Comparison of ENCODE assay signal across 20 cellular contexts in genomic region chr2:236671820-236672520, GRCh38.
DNase-seq lines count a peak whose midpoint lies in the region; ATAC-seq and TF ChIP-seq lines count a peak whose summit lies in the region.
"Had no signal": no experiment of that assay in that cellular context is flagged by ENCODE, and none has a peak within 500 bp of the region (broad histone marks: within the 10 kb centered on the region; RNA-seq: fewer than 3 reads in every experiment).

No MANE protein-coding gene starts in this region.

- H3K4me3 ChIP-seq in heart left ventricle = no peak overlapping the region
- H3K4me3 ChIP-seq in heart right ventricle = no peak overlapping the region
- H3K4me3 ChIP-seq in esophagus muscularis mucosa = no peak overlapping the region
- no peak overlapping the region for H3K4me3 ChIP-seq in trophoblast cell (ENCODE audit: low read depth, low read length)
- H3K4me3 ChIP-seq in OCI-LY7 (ENCODE audit: low read depth, low read length, poor library complexity, severe bottlenecking) = no peak overlapping the region

- H3K4me2 ChIP-seq in trophoblast cell (ENCODE audit: low read length) = no peak overlapping the region
- H3K4me2 ChIP-seq in OCI-LY7 (ENCODE audit: low read length) = no peak overlapping the region

- H4K8ac ChIP-seq in trophoblast cell (ENCODE audit: low read depth, low read length) = no peak overlapping the region

- no peak overlapping the region for H3K9ac ChIP-seq in trophoblast cell (ENCODE audit: low read length)

- H3K9me2 ChIP-seq in OCI-LY7 (ENCODE audit: insufficient read depth, low read length) = no peaks in the 10 kb centered on the region

- peak overlapping the region; percentile 7 for H3K18ac ChIP-seq in trophoblast cell (ENCODE audit: low read length)

- 94 to 97% (median 96%) methylated on average over 12 of the region's 12 CpGs for WGBS in heart left ventricle, 4 donors
- 93 to 95% methylated on average over 12 of the region's 12 CpGs for WGBS in heart right ventricle, 2 donors
- WGBS in esophagus muscularis mucosa = 93% methylated on average over 10 of the region's 12 CpGs
- no CpG with 5 or more reads among the region's 12 CpGs for WGBS in trophoblast cell (ENCODE audit: extremely low coverage, insufficient coverage, insufficient read length)

- H3K36me3 ChIP-seq in heart left ventricle (no peaks in the 10 kb centered on the region), heart right ventricle (no peaks in the 10 kb centered on the region), esophagus muscularis mucosa (no peaks in the 10 kb centered on the region), trophoblast cell (ENCODE audit: control insufficient read depth in 1 of 2, insufficient read depth in 2 of 2, low read length in 2 of 2) (no peaks in the 10 kb centered on the region), OCI-LY7 (ENCODE audit: insufficient read depth, low read length) (no peaks in the 10 kb centered on the region)

- no peak for ATAC-seq in heart left ventricle
- no peak for ATAC-seq in heart right ventricle
- ATAC-seq: HepG2 had no signal

- H2BK12ac ChIP-seq in trophoblast cell (ENCODE audit: low read length) = peak overlapping the region; percentile 41

- H3K79me2 ChIP-seq in trophoblast cell (ENCODE audit: control insufficient read depth, insufficient read depth, low read length, poor library complexity) (no peaks in the 10 kb centered on the region), OCI-LY7 (ENCODE audit: insufficient read depth, low read depth, low read length) (no peaks in the 10 kb centered on the region)

- H3K36me3 Mint-ChIP-seq in activated CD4-positive, alpha-beta memory T cell treated with anti-CD3 and anti-CD28 coated beads for 36 hours = no peaks in the 10 kb centered on the region

- no peak overlapping the region for H2BK5ac ChIP-seq in trophoblast cell (ENCODE audit: low read depth, low read length, poor library complexity)

- H2AFZ ChIP-seq in trophoblast cell (ENCODE audit: insufficient read depth, low read length, poor library complexity) (no peak overlapping the region), OCI-LY7 (ENCODE audit: low read length) (no peak overlapping the region)

- H3K27me3 Mint-ChIP-seq in activated CD4-positive, alpha-beta memory T cell treated with anti-CD3 and anti-CD28 coated beads for 36 hours = peaks cover 18% of the 10 kb centered on the region

- peaks cover 25% of the 10 kb centered on the region for H3K79me1 ChIP-seq in trophoblast cell (ENCODE audit: low read length)

- H3K23ac ChIP-seq in trophoblast cell (ENCODE audit: low read length) = no peak overlapping the region

- BruUV-seq in OCI-LY7 (replicated peaks; lab: Mats Ljungman, UMichigan) = no TSS peak

- H3K4me1 ChIP-seq in heart left ventricle (peaks cover 0 to 35% (median 16%) of the 10 kb centered on the region in 12 donors), heart right ventricle (peaks cover 0 to 40% (median 20%) of the 10 kb centered on the region in 9 donors), esophagus muscularis mucosa (peaks cover 10 to 19% (median 17%) of the 10 kb centered on the region in 4 donors), trophoblast cell (ENCODE audit: control insufficient read depth in 1 of 2, insufficient read depth in 2 of 2, low read length in 2 of 2) (peaks cover 15 to 17% of the 10 kb centered on the region in 2 experiments), OCI-LY7 (ENCODE audit: insufficient read depth, low read length, poor library complexity, severe bottlenecking) (no peaks in the 10 kb centered on the region)

- TF ChIP-seq CTCF in heart left ventricle (IDR thresholded peaks at IDR 0.05) = no peak
- TF ChIP-seq CTCF in heart right ventricle (IDR thresholded peaks at IDR 0.05) = no peak
- no peak for TF ChIP-seq CTCF in esophagus muscularis mucosa (IDR thresholded peaks at IDR 0.05)
- no peak for TF ChIP-seq CTCF in OCI-LY7 (conservative IDR thresholded peaks at IDR 0.05; ENCODE audit: low read length)

- peak overlapping the region; percentile 58 for H4K91ac ChIP-seq in trophoblast cell (ENCODE audit: low read depth, low read length)

- peak overlapping the region; percentile 46 for H2BK120ac ChIP-seq in trophoblast cell (ENCODE audit: insufficient read depth, low read length, poor library complexity)

- intact Hi-C loops in heart left ventricle (cut with DNase I) = loop anchor here in 2 of 10 donors (10.0 kb wide), 2 partner anchors 97 to 157 kb away; no protein-coding TSS in a partner anchor
- intact Hi-C loops in heart right ventricle (cut with DNase I) = loop anchor here in 2 of 10 donors (10.0 kb wide), 1 partner anchor 97 kb away; no protein-coding TSS in a partner anchor
- intact Hi-C loops in esophagus muscularis mucosa (cut with DNase I) = no loop called here
- intact Hi-C loops in activated CD4-positive, alpha-beta memory T cell treated with anti-CD3 and anti-CD28 coated beads for 36 hours (cut with micrococcal nuclease) = no loop called here
- intact Hi-C loops in OCI-LY7 (cut with micrococcal nuclease; ENCODE audit: unreplicated experiment) = no loop called here

- no peak for TF ChIP-seq POLR2A in heart left ventricle (IDR thresholded peaks at IDR 0.05)
- no peak for TF ChIP-seq POLR2A in esophagus muscularis mucosa (IDR thresholded peaks at IDR 0.05; ENCODE audit: low read depth)

- H4K20me1 ChIP-seq in OCI-LY7 (ENCODE audit: insufficient read depth, low read length) = no peaks in the 10 kb centered on the region

- CTCF ChIA-PET in activated CD4-positive, alpha-beta memory T cell treated with anti-CD3 and anti-CD28 coated beads for 36 hours (lab: Charles Lee) = no interaction called here
- CTCF ChIA-PET in OCI-LY7 (lab: Charles Lee; ENCODE audit: unreplicated experiment) = no interaction called here

- no peaks in the 10 kb centered on the region for H3K4me1 Mint-ChIP-seq in activated CD4-positive, alpha-beta memory T cell treated with anti-CD3 and anti-CD28 coated beads for 36 hours (ENCODE audit: low read depth)
- H3K4me1 Mint-ChIP-seq: B cell had no signal

- no peak overlapping the region for H3K4me3 Mint-ChIP-seq in activated CD4-positive, alpha-beta memory T cell treated with anti-CD3 and anti-CD28 coated beads for 36 hours
- H3K4me3 Mint-ChIP-seq: B cell had no signal

- H3K27ac ChIP-seq in heart left ventricle (no peak overlapping the region), heart right ventricle (no peak overlapping the region), esophagus muscularis mucosa (replicated peaks in 1 of 4) (no peak overlapping the region), trophoblast cell (ENCODE audit: low read depth, low read length) (no peak overlapping the region), OCI-LY7 (ENCODE audit: low read depth, low read length, poor library complexity, severe bottlenecking) (no peak overlapping the region)

- no peaks in the 10 kb centered on the region for H3K9me3 Mint-ChIP-seq in activated CD4-positive, alpha-beta memory T cell treated with anti-CD3 and anti-CD28 coated beads for 36 hours

- H3K4ac ChIP-seq in trophoblast cell (ENCODE audit: low read depth, low read length) = no peak overlapping the region

- H3K14ac ChIP-seq in trophoblast cell (ENCODE audit: low read length) = peak overlapping the region; percentile 18

- no peak overlapping the region for H4K12ac ChIP-seq in trophoblast cell (ENCODE audit: low read depth, low read length)

- H3K27ac Mint-ChIP-seq in activated CD4-positive, alpha-beta memory T cell treated with anti-CD3 and anti-CD28 coated beads for 36 hours = no peak overlapping the region
- H3K27ac Mint-ChIP-seq: B cell had no signal

- H3K27me3 ChIP-seq in heart left ventricle (no peaks in the 10 kb centered on the region), heart right ventricle (peaks cover 0 to 3% (median 0%) of the 10 kb centered on the region in 7 donors), esophagus muscularis mucosa (no peaks in the 10 kb centered on the region), trophoblast cell (ENCODE audit: insufficient read depth, low read length) (no peaks in the 10 kb centered on the region)

- H3K9me3 ChIP-seq in heart left ventricle (peaks cover 0 to 2% (median 0%) of the 10 kb centered on the region in 12 donors), heart right ventricle (peaks cover 0 to 8% (median 0%) of the 10 kb centered on the region in 11 donors), esophagus muscularis mucosa (peaks cover 0 to 3% (median 0%) of the 10 kb centered on the region in 4 donors), trophoblast cell (ENCODE audit: insufficient read depth, low read depth, low read length) (peaks cover 14% of the 10 kb centered on the region), OCI-LY7 (ENCODE audit: low read length) (no peaks in the 10 kb centered on the region)

- POLR2A ChIA-PET in activated CD4-positive, alpha-beta memory T cell treated with anti-CD3 and anti-CD28 coated beads for 36 hours (lab: Charles Lee) = no interaction called here
- POLR2A ChIA-PET in OCI-LY7 (lab: Charles Lee) = interaction anchor here (0.5 kb wide), 1 partner anchor 290 kb away, joined by 3 read pairs; no protein-coding TSS in a partner anchor

- H2AK5ac ChIP-seq in trophoblast cell (ENCODE audit: low read length) = no peak overlapping the region

- DNase-seq in heart left ventricle (peak in 3 of 5 donors; percentile 3 to 27 (median 9)), heart right ventricle (no peak), esophagus muscularis mucosa (ENCODE audit: extremely low spot score) (peak; percentile 62), trophoblast cell (no peak), NCI-H1105 treated with DMSO at 0.1 percent for 48 hours (lab: John Stamatoyannopoulos, UW) (no peak), OCI-LY7 (ENCODE audit: low spot score) (no peak)
- no peak for DNase-seq in activated CD4-positive, alpha-beta memory T cell treated with anti-CD3 and anti-CD28 coated beads for 36 hours
- DNase-seq in stimulated activated CD4-positive, alpha-beta T cell treated with anti-CD3 and anti-CD28 coated beads, Interleukin-4, amount 100 ng/mL, for 4 hours = no peak
- DNase-seq: 8988T, DMS 273 treated with DMSO at 0.1 percent for 48 hours, DND-41, H7, KG1, NCI-H1417 treated with DMSO at 0.1 percent for 48 hours, NCI-H187 treated with DMSO at 0.1 percent for 48 hours, NCI-H2171, NCI-H526 treated with DMSO at 0.1 percent for 48 hours, Right ventricle myocardium superior had no signal

- no peak for TF ChIP-seq EP300 in esophagus muscularis mucosa (IDR thresholded peaks at IDR 0.05)

Comparison
In these comparisons a context has a peak if more than half of its experiments do, and no peak if none do; other contexts are left out.
1. DNase-seq: peak in heart left ventricle (3 of 5) and esophagus muscularis mucosa (single experiment); none in heart right ventricle (0 of 2), trophoblast cell (0 of 2), NCI-H1105 treated with DMSO at 0.1 percent for 48 hours (single experiment), activated CD4-positive, alpha-beta memory T cell treated with anti-CD3 and anti-CD28 coated beads for 36 hours (single experiment), OCI-LY7 (single experiment) and stimulated activated CD4-positive, alpha-beta T cell treated with anti-CD3 and anti-CD28 coated beads, Interleukin-4, amount 100 ng/mL, for 4 hours (0 of 2).